9 cellular contexts compared by ENCODE assay signal in the genomic region with DNA sequence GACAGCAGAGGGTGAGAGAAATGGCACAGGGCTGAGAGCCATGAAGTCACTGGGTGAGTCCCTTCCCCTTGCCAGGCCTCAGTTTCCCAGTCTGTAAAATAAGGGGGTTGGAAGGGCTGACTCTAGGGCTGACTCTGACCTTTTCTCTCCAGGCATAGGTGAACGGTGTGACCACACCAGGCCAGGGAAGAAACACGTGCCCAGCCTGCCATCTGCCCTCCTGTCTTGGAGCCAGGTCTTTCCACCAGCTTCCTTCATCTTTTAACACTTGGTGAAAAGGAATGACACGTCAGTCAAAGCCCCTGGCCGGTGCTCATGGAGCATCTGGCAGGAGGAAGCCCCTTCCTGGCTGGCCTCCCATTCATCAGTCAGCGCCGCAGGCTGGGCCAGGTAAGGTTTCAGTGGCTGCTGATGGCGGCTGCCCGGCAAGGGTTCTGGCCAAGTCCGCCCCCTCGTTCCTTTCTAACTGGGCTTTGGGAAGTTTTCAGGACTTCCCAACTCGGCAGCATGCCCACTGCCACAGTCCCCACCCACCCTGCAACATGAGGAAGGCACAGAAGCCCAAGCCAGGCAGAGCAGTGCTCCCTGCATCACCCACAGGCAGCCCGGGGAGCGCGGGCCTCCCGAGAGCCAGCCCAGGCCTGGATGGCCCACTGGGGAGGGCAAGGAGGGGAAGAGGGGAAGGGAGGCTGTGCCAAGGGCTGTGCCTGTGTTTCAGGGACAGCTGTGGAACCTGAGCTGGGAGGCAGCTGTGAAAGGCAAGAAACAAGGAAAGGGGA.
A peak's percentile ranks its signal among the peaks of the same experiment; 100 is the strongest.
DNase-seq lines count a peak whose midpoint lies in the region; ATAC-seq, FAIRE-seq and TF ChIP-seq lines count a peak whose summit lies in the region.
"Had no signal": no experiment of that assay in that cellular context is flagged by ENCODE, and none has a peak within 500 bp of the region (broad histone marks: within the 10 kb centered on the region; RNA-seq: fewer than 3 reads in every experiment).

No MANE protein-coding gene starts in this region.

- H3K36me3 ChIP-seq in endothelial cell of umbilical vein (ENCODE audit: control insufficient read depth in 2 of 2, extremely low read depth in 1 of 2, insufficient read depth in 2 of 2, low read length in 2 of 2) (no peaks in the 10 kb centered on the region), vagina (no peaks in the 10 kb centered on the region)

- dilution Hi-C loops in endothelial cell of umbilical vein (cut with MboI; ENCODE audit: extremely low pct_ligation_motif_present, low sequenced_read_pairs), result no loop called here

- no peak overlapping the region for H3K4me2 ChIP-seq in endothelial cell of umbilical vein (ENCODE audit: insufficient read depth, low read length)

- H3K4me1 ChIP-seq in endothelial cell of umbilical vein (ENCODE audit: control insufficient read depth, extremely low read depth, insufficient read depth, low read length) (peaks cover 18% of the 10 kb centered on the region), vagina (peaks cover 51% of the 10 kb centered on the region)

- peak overlapping the region; percentile 69 for H2AFZ ChIP-seq in endothelial cell of umbilical vein (ENCODE audit: low read depth, low read length)

- intact Hi-C loops in natural killer cell (cut with micrococcal nuclease) (no loop called here), endothelial cell of umbilical vein (cut with micrococcal nuclease) (no loop called here), vagina (cut with DNase I) (no loop called here)

- H3K9me3 ChIP-seq in endothelial cell of umbilical vein (replicated peaks; ENCODE audit: control insufficient read depth, insufficient read depth, low read length), result no peaks in the 10 kb centered on the region
- no peaks in the 10 kb centered on the region for H3K9me3 ChIP-seq in vagina

- no peaks in the 10 kb centered on the region for H3K9me3 Mint-ChIP-seq in natural killer cell treated with Interleukin-12 subunit alpha and Interleukin-12 subunit beta and Interleukin-15 and Interleukin-18, amount 100 ng/mL, for 72 hours
- H3K9me3 Mint-ChIP-seq in natural killer cell (no peaks in the 10 kb centered on the region), mesothelial cell of epicardium (no peaks in the 10 kb centered on the region)
- H3K9me3 Mint-ChIP-seq in activated CD4-positive, alpha-beta T cell treated with anti-CD3 and anti-CD28 coated beads, Interleukin-2, amount 10 ng/mL, durations not matched to agents 7 days and 5 days, result no peaks in the 10 kb centered on the region
- no peaks in the 10 kb centered on the region for H3K9me3 Mint-ChIP-seq in activated T-helper 17 cell treated with anti-CD3 and anti-CD28 coated beads, Interleukin-2, amount 50 U/mL, for 72 hours
- H3K9me3 Mint-ChIP-seq: activated naive CD4-positive, alpha-beta T cell treated with anti-CD3 and anti-CD28 coated beads, Interleukin-2, amount 50 U/mL, for 24 hours had no signal

- TF ChIP-seq POLR2A in endothelial cell of umbilical vein (IDR thresholded peaks at IDR 0.05; ENCODE audit: low read depth, low read length), result no peak
- TF ChIP-seq POLR2A in vagina (IDR thresholded peaks at IDR 0.05), result no peak

- H4K20me1 ChIP-seq in endothelial cell of umbilical vein (replicated peaks; ENCODE audit: control insufficient read depth, extremely low read depth, insufficient read depth, low read length), result no peaks in the 10 kb centered on the region

- BruUV-seq in endothelial cell of umbilical vein (replicated peaks; lab: Mats Ljungman, UMichigan), result no TSS peak

- no peak overlapping the region for H3K9ac ChIP-seq in endothelial cell of umbilical vein (replicated peaks; ENCODE audit: extremely low read depth, insufficient read depth, low read length)

- CTCF ChIA-PET in endothelial cell of umbilical vein (lab: Charles Lee), result interaction anchor here (1.1 to 1.3 kb wide), 3 partner anchors 7 to 492 kb away, joined by 3 to 10 read pairs (median 3); no protein-coding TSS in a partner anchor
- CTCF ChIA-PET in activated CD4-positive, alpha-beta T cell treated with anti-CD3 and anti-CD28 coated beads, Interleukin-2, amount 10 ng/mL, durations not matched to agents 7 days and 5 days (lab: Charles Lee), result interaction anchor here (0.6 kb wide), 2 partner anchors 33 to 62 kb away, joined by 3 to 4 read pairs; no protein-coding TSS in a partner anchor

- TF ChIP-seq CTCF in natural killer cell (IDR thresholded peaks at IDR 0.05) (no peak), endothelial cell of umbilical vein (IDR thresholded peaks at IDR 0.05; ENCODE audit: extremely low read depth in 1 of 2, insufficient read depth in 1 of 2, low read depth in 1 of 2, low read length in 2 of 2) (no peak), mesothelial cell of epicardium (IDR thresholded peaks at IDR 0.05; ENCODE audit: unreplicated experiment) (no peak), vagina (IDR thresholded peaks at IDR 0.05) (no peak)

- FAIRE-seq in endothelial cell of umbilical vein (lab: Jason Lieb, UNC), result peak; percentile 8

- H3K4me3 ChIP-seq in endothelial cell of umbilical vein (replicated peaks in 1 of 3; ENCODE audit: insufficient read depth in 1 of 3, low read depth in 1 of 3, low read length in 3 of 3) (no peak overlapping the region), vagina (no peak overlapping the region)

- H3K27me3 ChIP-seq in endothelial cell of umbilical vein (ENCODE audit: control insufficient read depth in 2 of 2, insufficient read depth in 2 of 2, low read length in 2 of 2) (no peaks in the 10 kb centered on the region), vagina (no peaks in the 10 kb centered on the region)

- H3K4me3 Mint-ChIP-seq in natural killer cell treated with Interleukin-12 subunit alpha and Interleukin-12 subunit beta and Interleukin-15 and Interleukin-18, amount 100 ng/mL, for 72 hours, result no peak overlapping the region
- H3K4me3 Mint-ChIP-seq in natural killer cell, result no peak overlapping the region
- no peak overlapping the region for H3K4me3 Mint-ChIP-seq in mesothelial cell of epicardium
- H3K4me3 Mint-ChIP-seq in activated CD4-positive, alpha-beta T cell treated with anti-CD3 and anti-CD28 coated beads, Interleukin-2, amount 10 ng/mL, durations not matched to agents 7 days and 5 days, result no peak overlapping the region
- no peak overlapping the region for H3K4me3 Mint-ChIP-seq in activated T-helper 17 cell treated with anti-CD3 and anti-CD28 coated beads, Interleukin-2, amount 50 U/mL, for 72 hours
- H3K4me3 Mint-ChIP-seq: activated naive CD4-positive, alpha-beta T cell treated with anti-CD3 and anti-CD28 coated beads, Interleukin-2, amount 50 U/mL, for 24 hours had no signal

- H3K4me1 Mint-ChIP-seq in natural killer cell treated with Interleukin-12 subunit alpha and Interleukin-12 subunit beta and Interleukin-15 and Interleukin-18, amount 100 ng/mL, for 72 hours (ENCODE audit: low read depth in 2 of 2), result peaks cover 19 to 24% of the 10 kb centered on the region in 2 donors
- H3K4me1 Mint-ChIP-seq in natural killer cell, result peaks cover 27 to 34% of the 10 kb centered on the region in 2 donors
- peaks cover 66% of the 10 kb centered on the region for H3K4me1 Mint-ChIP-seq in mesothelial cell of epicardium
- peaks cover 7% of the 10 kb centered on the region for H3K4me1 Mint-ChIP-seq in activated CD4-positive, alpha-beta T cell treated with anti-CD3 and anti-CD28 coated beads, Interleukin-2, amount 10 ng/mL, durations not matched to agents 7 days and 5 days
- H3K4me1 Mint-ChIP-seq in activated T-helper 17 cell treated with anti-CD3 and anti-CD28 coated beads, Interleukin-2, amount 50 U/mL, for 72 hours, result peaks cover 7% of the 10 kb centered on the region

- peak; percentile 20 for DNase-seq in natural killer cell treated with Interleukin-12 subunit alpha and Interleukin-12 subunit beta and Interleukin-15 and Interleukin-18, amount 100 ng/mL, for 72 hours (ENCODE audit: low spot score)
- DNase-seq in natural killer cell (no peak), endothelial cell of umbilical vein (ENCODE audit: low read depth, low spot score) (peak; percentile 75), mesothelial cell of epicardium (ENCODE audit: low spot score in 2 of 2, unreplicated experiment in 2 of 2) (peak in 1 of 2 experiments; percentile 18), vagina (ENCODE audit: extremely low spot score in 2 of 2) (peak in 1 of 2 donors; percentile 91), NAMALWA (ENCODE audit: low spot score) (no peak)
- DNase-seq in activated CD4-positive, alpha-beta T cell treated with anti-CD3 and anti-CD28 coated beads, Interleukin-2, amount 10 ng/mL, durations not matched to agents 7 days and 5 days, result no peak

- H3K27me3 Mint-ChIP-seq in natural killer cell treated with Interleukin-12 subunit alpha and Interleukin-12 subunit beta and Interleukin-15 and Interleukin-18, amount 100 ng/mL, for 72 hours, result peaks cover 0 to under 1% of the 10 kb centered on the region in 2 donors
- H3K27me3 Mint-ChIP-seq in natural killer cell (ENCODE audit: low read depth in 2 of 2) (peaks cover 3 to 4% of the 10 kb centered on the region in 2 donors), mesothelial cell of epicardium (ENCODE audit: low read depth) (no peaks in the 10 kb centered on the region)
- peaks cover 4% of the 10 kb centered on the region for H3K27me3 Mint-ChIP-seq in activated CD4-positive, alpha-beta T cell treated with anti-CD3 and anti-CD28 coated beads, Interleukin-2, amount 10 ng/mL, durations not matched to agents 7 days and 5 days
- peaks cover under 1% of the 10 kb centered on the region for H3K27me3 Mint-ChIP-seq in activated T-helper 17 cell treated with anti-CD3 and anti-CD28 coated beads, Interleukin-2, amount 50 U/mL, for 72 hours
- H3K27me3 Mint-ChIP-seq: activated naive CD4-positive, alpha-beta T cell treated with anti-CD3 and anti-CD28 coated beads, Interleukin-2, amount 50 U/mL, for 24 hours had no signal

- POLR2A ChIA-PET in endothelial cell of umbilical vein (lab: Charles Lee), result no interaction called here
- POLR2A ChIA-PET in activated CD4-positive, alpha-beta T cell treated with anti-CD3 and anti-CD28 coated beads, Interleukin-2, amount 10 ng/mL, durations not matched to agents 7 days and 5 days (lab: Charles Lee), result interaction anchor here (0.7 kb wide), 1 partner anchor 240 kb away, joined by 4 read pairs; no protein-coding TSS in a partner anchor

- no peaks in the 10 kb centered on the region for H3K36me3 Mint-ChIP-seq in natural killer cell treated with Interleukin-12 subunit alpha and Interleukin-12 subunit beta and Interleukin-15 and Interleukin-18, amount 100 ng/mL, for 72 hours
- H3K36me3 Mint-ChIP-seq in natural killer cell, result no peaks in the 10 kb centered on the region
- H3K36me3 Mint-ChIP-seq in mesothelial cell of epicardium, result no peaks in the 10 kb centered on the region
- no peaks in the 10 kb centered on the region for H3K36me3 Mint-ChIP-seq in activated CD4-positive, alpha-beta T cell treated with anti-CD3 and anti-CD28 coated beads, Interleukin-2, amount 10 ng/mL, durations not matched to agents 7 days and 5 days (ENCODE audit: low read depth)
- H3K36me3 Mint-ChIP-seq in activated T-helper 17 cell treated with anti-CD3 and anti-CD28 coated beads, Interleukin-2, amount 50 U/mL, for 72 hours (ENCODE audit: low read depth), result no peaks in the 10 kb centered on the region
- H3K36me3 Mint-ChIP-seq: activated naive CD4-positive, alpha-beta T cell treated with anti-CD3 and anti-CD28 coated beads, Interleukin-2, amount 50 U/mL, for 24 hours had no signal

- ATAC-seq in natural killer cell treated with Interleukin-12 subunit alpha and Interleukin-12 subunit beta and Interleukin-15 and Interleukin-18, amount 100 ng/mL, for 72 hours, result no peak
- ATAC-seq in natural killer cell, result no peak
- no peak for ATAC-seq in activated T-helper 17 cell treated with anti-CD3 and anti-CD28 coated beads, Interleukin-2, amount 50 U/mL, for 72 hours (replicated peaks)

- no peaks in the 10 kb centered on the region for H3K79me2 ChIP-seq in endothelial cell of umbilical vein (ENCODE audit: control insufficient read depth, insufficient read depth, low read length)

- H3K27ac Mint-ChIP-seq in natural killer cell treated with Interleukin-12 subunit alpha and Interleukin-12 subunit beta and Interleukin-15 and Interleukin-18, amount 100 ng/mL, for 72 hours, result no peak overlapping the region
- H3K27ac Mint-ChIP-seq in natural killer cell (no peak overlapping the region), mesothelial cell of epicardium (peak overlapping the region; percentile 93)
- no peak overlapping the region for H3K27ac Mint-ChIP-seq in activated CD4-positive, alpha-beta T cell treated with anti-CD3 and anti-CD28 coated beads, Interleukin-2, amount 10 ng/mL, durations not matched to agents 7 days and 5 days
- H3K27ac Mint-ChIP-seq in activated T-helper 17 cell treated with anti-CD3 and anti-CD28 coated beads, Interleukin-2, amount 50 U/mL, for 72 hours, result no peak overlapping the region

- H3K9me1 ChIP-seq in endothelial cell of umbilical vein (replicated peaks; ENCODE audit: control insufficient read depth, extremely low read depth, insufficient read depth, low read length), result no peaks in the 10 kb centered on the region

- H3K27ac ChIP-seq in endothelial cell of umbilical vein (ENCODE audit: insufficient read depth, low read depth, low read length) (no peak overlapping the region), vagina (peak overlapping the region; percentile 71)

Comparison
In these comparisons a context has a peak if more than half of its experiments do, and no peak if none do; other contexts are left out.
1. DNase-seq: peak in natural killer cell treated with Interleukin-12 subunit alpha and Interleukin-12 subunit beta and Interleukin-15 and Interleukin-18, amount 100 ng/mL, for 72 hours (single experiment) and endothelial cell of umbilical vein (single experiment); none in natural killer cell (single experiment), activated CD4-positive, alpha-beta T cell treated with anti-CD3 and anti-CD28 coated beads, Interleukin-2, amount 10 ng/mL, durations not matched to agents 7 days and 5 days (single experiment) and NAMALWA (single experiment).